20 cellular contexts compared by ENCODE assay signal in the genomic region with DNA sequence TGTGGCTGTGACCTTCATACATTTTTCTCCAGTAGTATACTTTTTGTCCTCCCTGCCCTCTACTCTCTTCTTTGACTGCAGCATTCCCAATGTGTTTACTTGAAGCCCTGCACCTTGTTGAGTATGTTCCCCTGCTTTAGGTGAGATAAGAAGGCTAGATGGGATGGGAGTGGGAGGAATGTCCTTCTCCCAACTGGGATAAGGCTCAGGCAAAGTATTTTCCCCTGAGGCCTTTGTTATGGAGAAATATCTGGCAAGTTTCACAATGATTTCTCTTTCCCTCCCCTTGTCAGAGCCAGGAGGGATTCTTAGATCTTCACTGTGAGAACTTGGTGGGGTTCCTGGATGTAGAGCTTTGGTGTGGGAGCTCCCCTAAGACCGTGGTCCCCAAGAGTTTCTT.
DNase-seq lines count a peak whose midpoint lies in the region; FAIRE-seq and TF ChIP-seq lines count a peak whose summit lies in the region.
"Had no signal": no experiment of that assay in that cellular context is flagged by ENCODE, and none has a peak within 500 bp of the region (broad histone marks: within the 10 kb centered on the region; RNA-seq: fewer than 3 reads in every experiment).

No MANE protein-coding gene starts in this region.

- no CpG with 5 or more reads among the region's 1 CpG for WGBS in mesendoderm (ENCODE audit: extremely low coverage, insufficient coverage, low lambda C conversion rate)

- no peak overlapping the region for H3K4ac ChIP-seq in mesendoderm (ENCODE audit: low read depth, low read length)

- H4K5ac ChIP-seq in mesendoderm (ENCODE audit: low read length), result no peak overlapping the region

- H3K79me2 ChIP-seq in mesendoderm (ENCODE audit: control insufficient read depth, insufficient read depth, low read length), result no peaks in the 10 kb centered on the region

- no peak overlapping the region for H3K27ac ChIP-seq in mesendoderm (ENCODE audit: low read depth, low read length)
- H3K27ac ChIP-seq: 22Rv1, A549, C4-2B, GM23248 had no signal

- H2BK120ac ChIP-seq in mesendoderm (ENCODE audit: low read depth, low read length), result no peak overlapping the region

- no peak overlapping the region for H3K9ac ChIP-seq in mesendoderm (ENCODE audit: low read length)
- H3K9ac ChIP-seq: GM23248 had no signal

- H2BK5ac ChIP-seq in mesendoderm (ENCODE audit: low read length), result no peak overlapping the region

- no peak overlapping the region for H2BK15ac ChIP-seq in mesendoderm (replicated peaks; ENCODE audit: low read depth)

- no peak for FAIRE-seq in GM12892 (lab: Jason Lieb, UNC)
- no peak for FAIRE-seq in frontal cortex (lab: Jason Lieb, UNC)
- FAIRE-seq: A549, D721Med, GM19239 had no signal

- no peak overlapping the region for H3K18ac ChIP-seq in mesendoderm (ENCODE audit: low read length)

- no peak overlapping the region for H3K4me3 ChIP-seq in fibroblast of pulmonary artery (replicated peaks; ENCODE audit: low read depth, low read length)
- no peak overlapping the region for H3K4me3 ChIP-seq in mesendoderm (ENCODE audit: low read length)
- H3K4me3 ChIP-seq: A549, GM23248 had no signal

- DNase-seq in ELF-1 (ENCODE audit: low read depth, low spot score) (peak; percentile 66), NCI-H226 (peak; percentile 61), fibroblast of pulmonary artery (ENCODE audit: low read depth) (peak; percentile 8), mesendoderm (peak; percentile 64), GM12892 (ENCODE audit: insufficient read length) (no peak), frontal cortex (ENCODE audit: low spot score in 2 of 2) (no peak)
- DNase-seq in activated CD4-positive, CD25-positive, alpha-beta regulatory T cell treated with anti-CD3 and anti-CD28 coated beads, Interleukin-2, amount 50 U/mL, for 72 hours, result no peak
- DNase-seq: AML-193; CD4-positive, alpha-beta T cell; DMS153; DMS79; GF-D8; GM23248; H9 had no signal

- no peak for TF ChIP-seq POLR2A in GM12892 (IDR thresholded peaks at IDR 0.05; ENCODE audit: low read depth, low read length)

- H3K4me1 ChIP-seq in mesendoderm (ENCODE audit: control insufficient read depth, low read depth, low read length), result no peaks in the 10 kb centered on the region
- H3K4me1 ChIP-seq: A549, Caco-2 had no signal

- TF ChIP-seq CTCF in fibroblast of pulmonary artery (IDR thresholded peaks at IDR 0.05; ENCODE audit: low read length, missing control alignments), result no peak

- H2AK5ac ChIP-seq in mesendoderm (ENCODE audit: low read length), result no peak overlapping the region

- H3K36me3 ChIP-seq in mesendoderm (ENCODE audit: control insufficient read depth, insufficient read depth, low read length), result no peaks in the 10 kb centered on the region

- no peak overlapping the region for H3K4me2 ChIP-seq in mesendoderm (ENCODE audit: low read length)
- H3K4me2 ChIP-seq: A549 had no signal

- no peak overlapping the region for H3K23ac ChIP-seq in mesendoderm (ENCODE audit: low read length)

- H3K79me1 ChIP-seq in mesendoderm (ENCODE audit: low read length), result no peaks in the 10 kb centered on the region

- H4K8ac ChIP-seq in mesendoderm (ENCODE audit: low read depth, low read length), result no peak overlapping the region

- H3K27me3 ChIP-seq in mesendoderm (ENCODE audit: insufficient read depth, low read length, poor library complexity), result no peaks in the 10 kb centered on the region

- H3K56ac ChIP-seq in mesendoderm (ENCODE audit: low read length), result no peak overlapping the region

Comparison
In these comparisons a context has a peak if more than half of its experiments do, and no peak if none do; other contexts are left out.
1. DNase-seq: peak in ELF-1 (single experiment), NCI-H226 (single experiment), fibroblast of pulmonary artery (single experiment) and mesendoderm (single experiment); none in activated CD4-positive, CD25-positive, alpha-beta regulatory T cell treated with anti-CD3 and anti-CD28 coated beads, Interleukin-2, amount 50 U/mL, for 72 hours (single experiment), GM12892 (single experiment) and frontal cortex (0 of 2).